1 cellular context compared by ENCODE assay signal in genomic region chr3:72814308-72814707, GRCh38.
TF ChIP-seq lines count a peak whose summit lies in the region.

No MANE protein-coding gene starts in this region.

TF ChIP-seq in WTC11, 78 proteins besides CTCF, POLR2A, EP300 and RAD21 (continued from another document):
- TF ChIP-seq AFF4 (CRISPR knock-in tag; IDR thresholded peaks at IDR 0.05; ENCODE audit: borderline replicate concordance) = no peak
- no peak for TF ChIP-seq CREB1 (CRISPR knock-in tag; IDR thresholded peaks at IDR 0.05)
- no peak for TF ChIP-seq ZNF425 (CRISPR knock-in tag; conservative IDR thresholded peaks at IDR 0.05)
